ENCODE assay signal across 18 cellular contexts in genomic region chr5:93850311-93850710, GRCh38.
"Had no signal": no experiment of that assay in that cellular context is flagged by ENCODE, and none has a peak within 500 bp of the region (broad histone marks: within the 10 kb centered on the region; RNA-seq: fewer than 3 reads in every experiment).

No MANE protein-coding gene starts in this region.

- H3K27ac ChIP-seq: esophagus squamous epithelium, lower lobe of right lung, parathyroid adenoma, spleen, upper lobe of right lung had no signal

- H3K27me3 ChIP-seq: esophagus squamous epithelium, spleen, upper lobe of right lung had no signal

- H3K36me3 ChIP-seq: lower lobe of right lung, upper lobe of right lung had no signal

- H3K4me3 ChIP-seq: esophagus squamous epithelium, lower lobe of right lung, spleen, upper lobe of right lung had no signal

- DNase-seq: activated CD4-positive, alpha-beta T cell treated with anti-CD3 and anti-CD28 coated beads, Interleukin-2, amount 10 ng/mL, durations not matched to agents 24 days and 14 days; activated CD4-positive, CD25-positive, alpha-beta regulatory T cell; activated CD8-positive, alpha-beta T cell treated with anti-CD3 and anti-CD28 coated beads, Interleukin-2, amount 10 ng/mL, durations not matched to agents 7 days and 5 days; activated naive CD4-positive, alpha-beta T cell treated with Interleukin-2 at 50 U/mL for 16 hours; activated naive CD8-positive, alpha-beta T cell treated with anti-CD3 and anti-CD28 coated beads, Interleukin-2, amount 10 ng/mL, durations not matched to agents 7 days and 5 days; activated T-cell treated with anti-CD3 and anti-CD28 coated beads, Interleukin-2, amount 50 U/mL, for 24 hours; amygdala; effector memory CD8-positive, alpha-beta T cell; esophagus squamous epithelium; glutamatergic neuron; hypothalamus; lower lobe of right lung; spleen; stimulated activated CD8-positive, alpha-beta memory T cell treated with anti-CD3 and anti-CD28 coated beads, Interleukin-4, amount 100 ng/mL, for 48 hours; stimulated activated naive CD4-positive, alpha-beta T cell; upper lobe of right lung had no signal

- ATAC-seq: activated CD8-positive, alpha-beta T cell treated with anti-CD3 and anti-CD28 coated beads, Interleukin-2, amount 10 ng/mL, durations not matched to agents 7 days and 5 days; effector memory CD8-positive, alpha-beta T cell; lower lobe of right lung; natural killer cell treated with Interleukin-12 subunit alpha and Interleukin-12 subunit beta and Interleukin-15 and Interleukin-18, amount 100 ng/mL, for 72 hours; upper lobe of right lung had no signal
